ENCODE assay signal across 14 cellular contexts in the genomic region with DNA sequence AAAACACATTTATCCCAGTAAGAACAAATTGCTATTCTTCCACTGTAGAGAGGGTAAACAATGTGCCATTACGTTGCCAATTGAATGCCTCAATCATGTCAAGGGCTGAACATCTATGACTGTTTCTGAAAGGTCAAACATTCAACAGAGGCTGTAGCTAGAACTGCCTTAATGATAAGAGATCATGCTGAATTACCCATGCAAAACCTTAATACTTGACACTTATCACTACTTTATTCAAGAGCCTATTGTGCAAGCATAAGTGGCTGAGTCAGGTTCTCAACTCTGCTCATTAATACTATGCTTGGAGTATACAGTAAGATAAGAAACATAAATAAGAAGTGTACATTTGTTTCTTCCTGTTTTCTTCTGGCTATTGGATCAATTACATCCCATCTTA. TPM values are rescaled to one million over a fixed set of nuclear protein-coding genes. Genes with fewer than 3 reads are reported as not detected.
DNase-seq lines count a peak whose midpoint lies in the region; ATAC-seq, FAIRE-seq and TF ChIP-seq lines count a peak whose summit lies in the region.
"Not testable (repeated sequence)": the region's sequence is repeated elsewhere in the genome, so short reads cannot be mapped to it uniquely, and the experiment has no call there.
"Had no signal": no experiment of that assay in that cellular context is flagged by ENCODE, and none has a peak within 500 bp of the region (broad histone marks: within the 10 kb centered on the region; RNA-seq: fewer than 3 reads in every experiment).

No MANE protein-coding gene starts in this region.

- not testable (repeated sequence) for H3K4me1 ChIP-seq in K562 (replicated peaks in 1 of 2; ENCODE audit: control insufficient read depth in 2 of 2, insufficient read depth in 2 of 2, low read length in 2 of 2); foreskin keratinocyte; left lung; lung (ENCODE audit: control insufficient read depth in 2 of 2, insufficient read depth in 2 of 2, low read length in 2 of 2); upper lobe of left lung

- in situ Hi-C loops in K562 (cut with MboI), result not testable (repeated sequence)

- TF ChIP-seq CTCF in K562 (IDR thresholded peaks at IDR 0.05 in 2 of 3, conservative IDR thresholded peaks at IDR 0.05 in 1 of 3; ENCODE audit: insufficient read depth in 2 of 3, low read depth in 1 of 3, low read length in 3 of 3); foreskin keratinocyte (conservative IDR thresholded peaks at IDR 0.05); left lung (IDR thresholded peaks at IDR 0.05); lung (IDR thresholded peaks at IDR 0.05; ENCODE audit: control extremely low read depth, extremely low read depth); upper lobe of left lung (IDR thresholded peaks at IDR 0.05): not testable (repeated sequence)

- CTCF ChIA-PET in K562 (lab: Yijun Ruan, JAX; ENCODE audit: low intra/inter-chr PET ratio), result not testable (repeated sequence)

- H3K4me3 ChIP-seq in K562, left lung, lung, upper lobe of left lung: not testable (repeated sequence)

- TF ChIP-seq POLR2A in K562 (conservative IDR thresholded peaks at IDR 0.05); upper lobe of left lung (IDR thresholded peaks at IDR 0.05): not testable (repeated sequence)

- not testable (repeated sequence) for BruUV-seq in K562 (replicated peaks; lab: Mats Ljungman, UMichigan)

- H3K9ac ChIP-seq in K562 (ENCODE audit: insufficient read depth in 1 of 2, low read depth in 2 of 2, low read length in 2 of 2), result not testable (repeated sequence)

- not testable (repeated sequence) for H2AFZ ChIP-seq in K562 (ENCODE audit: low read depth, low read length)

- not testable (repeated sequence) for H3K36me3 ChIP-seq in K562 (ENCODE audit: control insufficient read depth, insufficient read depth, low read length); left lung; lung (ENCODE audit: control insufficient read depth in 2 of 2, insufficient read depth in 2 of 2, low read length in 2 of 2); upper lobe of left lung

- H3K4me2 ChIP-seq in K562 (ENCODE audit: insufficient read depth, low read length), result not testable (repeated sequence)

- POLR2A ChIA-PET in K562 (lab: Yijun Ruan, JAX), result not testable (repeated sequence)

- H4K20me1 ChIP-seq in K562 (replicated peaks; ENCODE audit: control insufficient read depth, insufficient read depth, low read length), result not testable (repeated sequence)

- TF ChIP-seq RAD21 in K562 (CRISPR knock-in tag; conservative IDR thresholded peaks at IDR 0.05 in 1 of 2, IDR thresholded peaks at IDR 0.05 in 1 of 2), result not testable (repeated sequence)

- not testable (repeated sequence) for DNase-seq in K562 (ENCODE audit: extremely low read depth in 1 of 4, low spot score in 3 of 4); foreskin keratinocyte; left lung; lung (ENCODE audit: low spot score); upper lobe of left lung

- not testable (repeated sequence) for H3K9me3 ChIP-seq in K562 (replicated peaks; ENCODE audit: control insufficient read depth, insufficient read depth, low read depth, low read length); left lung; lung (ENCODE audit: control insufficient read depth in 2 of 2, insufficient read depth in 1 of 2, low read length in 1 of 2); upper lobe of left lung

- intact Hi-C loops in K562 (cut with micrococcal nuclease); left lung (cut with DNase I): not testable (repeated sequence)

- no CpG with 5 or more reads among the region's 1 CpG for WGBS in K562 (ENCODE audit: insufficient coverage, low coverage, missing lambda C conversion rate)
- no CpG with 5 or more reads among the region's 1 CpG for WGBS in lung, 2 donors
- no CpG with 5 or more reads among the region's 1 CpG for WGBS in upper lobe of left lung, 2 donors

- not testable (repeated sequence) for H3K27me3 ChIP-seq in K562 (ENCODE audit: control insufficient read depth in 2 of 2, insufficient read depth in 2 of 2, low read length in 2 of 2); foreskin keratinocyte; left lung; lung (ENCODE audit: control insufficient read depth, insufficient read depth); upper lobe of left lung

- FAIRE-seq in K562 (lab: Jason Lieb, UNC), result not testable (repeated sequence)

- not testable (repeated sequence) for H3K27ac ChIP-seq in K562 (ENCODE audit: extremely low read depth, low read depth, low read length); foreskin keratinocyte; left lung; lung (ENCODE audit: low read depth in 1 of 2, low read length in 1 of 2); upper lobe of left lung

- not testable (repeated sequence) for H3K79me2 ChIP-seq in K562 (ENCODE audit: control insufficient read depth, insufficient read depth, low read length)

- TF ChIP-seq EP300 in K562 (IDR thresholded peaks at IDR 0.05; ENCODE audit: low read length); upper lobe of left lung (IDR thresholded peaks at IDR 0.05): not testable (repeated sequence)

- H3K9me1 ChIP-seq in K562 (ENCODE audit: control insufficient read depth, insufficient read depth, low read length), result not testable (repeated sequence)

- ATAC-seq in K562 (peak; percentile 70), foreskin keratinocyte (peak; percentile 20), left lung (peak; percentile 97), lung (ENCODE audit: insufficient read depth, low FRiP score) (peak; percentile 87), upper lobe of left lung (ENCODE audit: low FRiP score in 2 of 2) (peak; percentile 45 to 78)

RNA-seq across cellular contexts. Expression of a gene that starts 23.3 kb away (rescaled TPM):
- 0.39 and 1.3 TPM in 2 replicates for total RNA-seq in K562 (2011; cell fraction: chromatin; rRNA removed; ENCODE audit: low replicate concordance)
- not detected in 2 replicates for total RNA-seq in K562 (2011; cell fraction: nucleolus; rRNA removed)
- 1.4 TPM in 1 of 2 replicates, not detected in the other for total RNA-seq in K562 (2011; cell fraction: nucleoplasm; rRNA removed)
- total RNA-seq in K562 (2014; rRNA removed) (not detected in 2 replicates), K562 (2014; rRNA removed; fragmentation: Illumina TruSeq; extraction: Trizol) (0.15 TPM in 1 of 2 replicates, not detected in the other), K562 (2015; rRNA removed; fragmentation: Illumina TruSeq; extraction: Trizol) (not detected in 2 replicates), K562 (2021) (not detected in 2 replicates), foreskin keratinocyte (not detected in 2 replicates), left lung (not detected), lung (not detected), upper lobe of left lung (not detected)
- polyA plus RNA-seq in K562 (2011; rRNA removed) (not detected in 2 replicates), K562 (2014; fragmentation: Illumina TruSeq; extraction: Trizol) (not detected in 2 replicates), K562 (2014; fragmentation: Nextera tagmentation; extraction: Ambion mirVana) (1 to 10 TPM in 1 of 2 experiments, under 1 TPM in 1; 0.08 to 1.4 TPM), K562 (2014; rRNA removed) (not detected in 2 replicates), foreskin keratinocyte (not detected in 2 replicates), lung (not detected)
- not detected in 2 replicates for polyA plus RNA-seq in K562 (2011; cell fraction: cytosol; rRNA removed)
- polyA plus RNA-seq in K562 (2011; cell fraction: nucleus; rRNA removed), result not detected in 2 replicates
- 0.10 and 0.37 TPM in 2 replicates for polyA plus RNA-seq in K562 (2012)
- polyA minus RNA-seq in K562 (2011; rRNA and poly(A)+ RNA removed), result 0.12 and 0.39 TPM in 2 replicates
- not detected in 2 replicates for polyA minus RNA-seq in K562 (2011; cell fraction: cytosol; rRNA and poly(A)+ RNA removed)
- 0.33 TPM in 1 of 2 replicates, not detected in the other for polyA minus RNA-seq in K562 (2011; cell fraction: nucleus; rRNA and poly(A)+ RNA removed)
- total RNA-seq: A673; CD4-positive, alpha-beta memory T cell; CD4-positive, CD25-positive, alpha-beta regulatory T cell; CD8-positive, alpha-beta memory T cell; Daoy; G401 had no signal
- polyA plus RNA-seq: AG04450; CD14-positive monocyte; CD4-positive, alpha-beta memory T cell; CD4-positive, CD25-positive, alpha-beta regulatory T cell; CD8-positive, alpha-beta memory T cell; GM12878 had no signal

Comparison
In these comparisons a context has a peak if more than half of its experiments do, and no peak if none do; other contexts are left out.
1. ATAC-seq: peak in every context shown above with its lines; median percentile 97 in left lung; 87 in lung; 70 in K562; 62 in upper lobe of left lung; 20 in foreskin keratinocyte.